1 cellular context compared by ENCODE assay signal in genomic region chr5:2705861-2706260, GRCh38.
TF ChIP-seq lines count a peak whose summit lies in the region.

No MANE protein-coding gene starts in this region.

TF ChIP-seq in H1, 55 proteins besides CTCF, POLR2A, EP300 and RAD21:
- no peak for TF ChIP-seq TAF1 (IDR thresholded peaks at IDR 0.05; ENCODE audit: low read depth, low read length)
- no peak for TF ChIP-seq NANOG (IDR thresholded peaks at IDR 0.05; ENCODE audit: insufficient read depth, low read depth, low read length, poor library complexity, severe bottlenecking)
- no peak for TF ChIP-seq EZH2 (IDR thresholded peaks at IDR 0.05; ENCODE audit: low read depth, low read length, severe bottlenecking)
TF ChIP-seq in H1: peak in this region for 0.
